Comparison of ENCODE assay signal across 8 cellular contexts in genomic region chr3:69671082-69671952, GRCh38.
DNase-seq lines count a peak whose midpoint lies in the region; ATAC-seq and TF ChIP-seq lines count a peak whose summit lies in the region.

No MANE protein-coding gene starts in this region.

- H3K4me3 ChIP-seq in astrocyte of the cerebellum (ENCODE audit: low read depth, low read length) (no peak overlapping the region), transverse colon (no peak overlapping the region)

- DNase-seq in NCI-H345 (lab: John Stamatoyannopoulos, UW) (peak; percentile 14), NCI-H345 treated with DMSO at 0.1 percent for 48 hours (lab: John Stamatoyannopoulos, UW; ENCODE audit: unreplicated experiment) (no peak), LoVo (ENCODE audit: low spot score) (peak; percentile 43), astrocyte of the cerebellum (ENCODE audit: low read depth) (peak; percentile 27), iPS-NIHi11 (ENCODE audit: low spot score) (peak; percentile 41), transverse colon (no peak)
- DNase-seq in stimulated activated CD4-positive, alpha-beta T cell treated with anti-CD3 and anti-CD28 coated beads, Interleukin-4, amount 100 ng/mL, for 4 hours: no peak

- in situ Hi-C loops in astrocyte of the cerebellum (cut with HindIII; ENCODE audit: low sequenced_read_pairs): no loop called here
- in situ Hi-C loops in transverse colon (cut with MboI; ENCODE audit: low pct_ligation_motif_present in 1 of 4, low pct_unique_long_range_greater_than_20kb in 1 of 4, low sequenced_read_pairs in 3 of 4): loop anchor here (10.0 to 25.0 kb wide), 4 partner anchors 234 to 517 kb away; no protein-coding TSS in a partner anchor

- ATAC-seq in GM19324 (IDR thresholded peaks at IDR 0.05; ENCODE audit: low FRiP score, unreplicated experiment): no peak

- no peak for TF ChIP-seq EP300 in transverse colon (IDR thresholded peaks at IDR 0.05; ENCODE audit: low read depth)

- no peaks in the 10 kb centered on the region for H3K9me3 ChIP-seq in transverse colon

- H3K36me3 ChIP-seq in transverse colon: no peaks in the 10 kb centered on the region

- intact Hi-C loops in transverse colon (cut with DNase I; ENCODE audit: low total_unique reads): loop anchor here (2.0 kb wide), 1 partner anchor 511 kb away; no protein-coding TSS in a partner anchor

- H3K4me1 ChIP-seq in transverse colon: no peaks in the 10 kb centered on the region

- H3K27ac ChIP-seq in transverse colon: no peak overlapping the region

- peak; percentile 61 for TF ChIP-seq CTCF in astrocyte of the cerebellum (IDR thresholded peaks at IDR 0.05; ENCODE audit: low read depth, low read length, missing control alignments)
- peak; percentile 61 to 74 (median 72) for TF ChIP-seq CTCF in transverse colon (IDR thresholded peaks at IDR 0.05)

- no peak for TF ChIP-seq POLR2A in transverse colon (IDR thresholded peaks at IDR 0.05)

- no peaks in the 10 kb centered on the region for H3K27me3 ChIP-seq in transverse colon

- 60 to 61% methylated on average over 4 to 6 of the region's 6 CpGs for WGBS in transverse colon (ENCODE audit: low coverage in 1 of 2), 2 donors

Comparison
In these comparisons a context has a peak if more than half of its experiments do, and no peak if none do; other contexts are left out.
1. DNase-seq: peak in NCI-H345 (single experiment), LoVo (single experiment), astrocyte of the cerebellum (single experiment) and iPS-NIHi11 (single experiment); none in NCI-H345 treated with DMSO at 0.1 percent for 48 hours (single experiment), transverse colon (single experiment) and stimulated activated CD4-positive, alpha-beta T cell treated with anti-CD3 and anti-CD28 coated beads, Interleukin-4, amount 100 ng/mL, for 4 hours (0 of 2).